Comparison of ENCODE assay signal across 24 cellular contexts in the genomic region with DNA sequence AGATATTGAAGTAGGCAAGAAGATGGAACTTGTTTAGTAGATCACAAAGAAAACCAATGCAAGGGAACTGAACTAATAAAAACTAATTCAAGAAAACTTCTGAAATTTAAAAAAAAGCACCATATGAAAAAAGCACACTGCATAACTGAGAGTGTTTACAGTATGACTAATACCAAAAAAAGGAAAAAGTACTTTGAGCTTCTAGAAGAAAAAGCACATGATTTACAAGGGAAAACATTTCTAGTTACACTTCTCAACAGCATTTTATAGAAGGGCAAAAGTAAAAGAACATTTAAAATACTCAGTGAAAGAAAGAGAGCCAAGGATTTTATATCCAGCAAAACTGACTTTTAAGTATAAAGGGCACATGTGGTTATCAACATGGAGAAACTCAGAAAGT.
DNase-seq lines count a peak whose midpoint lies in the region; ATAC-seq, FAIRE-seq and TF ChIP-seq lines count a peak whose summit lies in the region.
"Had no signal": no experiment of that assay in that cellular context is flagged by ENCODE, and none has a peak within 500 bp of the region (broad histone marks: within the 10 kb centered on the region; RNA-seq: fewer than 3 reads in every experiment).

No MANE protein-coding gene starts in this region.

- H3K9me3 ChIP-seq in breast epithelium: no peaks in the 10 kb centered on the region
- H3K9me3 ChIP-seq in astrocyte (ENCODE audit: insufficient read depth, low read depth, low read length): no peaks in the 10 kb centered on the region
- H3K9me3 ChIP-seq: mucosa of descending colon, SJCRH30 had no signal

- DNase-seq in MCF 10A (ENCODE audit: unreplicated experiment) (no peak), breast epithelium (ENCODE audit: low spot score in 2 of 2) (no peak), astrocyte (ENCODE audit: low read depth) (peak; percentile 57), fibroblast of villous mesenchyme (ENCODE audit: low read depth) (peak; percentile 70), stromal cell of bone marrow (ENCODE audit: low read depth) (peak; percentile 25), dedifferentiated amniotic fluid mesenchymal stem cell (ENCODE audit: extremely low spot score) (no peak), HUDEP-2 (lab: John Stamatoyannopoulos, UW; ENCODE audit: unreplicated experiment in 76 of 76) (no peak)
- DNase-seq: 8988T; activated CD4-positive, alpha-beta T cell treated with anti-CD3 and anti-CD28 coated beads, Interleukin-2, amount 10 ng/mL, durations not matched to agents 24 days and 14 days; activated naive CD4-positive, alpha-beta T cell treated with anti-CD3 and anti-CD28 coated beads, Interleukin-2, amount 50 U/mL, for 16 hours; cerebellar nuclear complex; COR-L47; GF-D8; left colon; mucosa of descending colon; NCI-H446; SJCRH30; stimulated activated naive B cell treated with anti-CD40 and anti-IgM and Interleukin-4, amounts not matched to agents 10 μg/mL and 1 μg/mL and 100 μg/mL, for 72 hours; T1000 had no signal

- H3K4me3 Mint-ChIP-seq in MCF 10A (ENCODE audit: unreplicated experiment) (no peak overlapping the region), astrocyte (ENCODE audit: unreplicated experiment) (no peak overlapping the region)
- H3K4me3 Mint-ChIP-seq: activated CD4-positive, alpha-beta T cell treated with anti-CD3 and anti-CD28 coated beads, Interleukin-2, amount 10 ng/mL, durations not matched to agents 24 days and 14 days; stimulated activated naive B cell treated with anti-CD40 and anti-IgM and Interleukin-4, amounts not matched to agents 10 μg/mL and 1 μg/mL and 100 μg/mL, for 72 hours; type B pancreatic cell had no signal

- peaks cover 8% of the 10 kb centered on the region for H3K9me3 Mint-ChIP-seq in MCF 10A (ENCODE audit: unreplicated experiment)
- no peaks in the 10 kb centered on the region for H3K9me3 Mint-ChIP-seq in astrocyte (ENCODE audit: unreplicated experiment)
- H3K9me3 Mint-ChIP-seq: activated CD4-positive, alpha-beta T cell treated with anti-CD3 and anti-CD28 coated beads, Interleukin-2, amount 10 ng/mL, durations not matched to agents 24 days and 14 days; type B pancreatic cell had no signal

- no peaks in the 10 kb centered on the region for H4K20me1 ChIP-seq in astrocyte (ENCODE audit: insufficient read depth, low read length)

- H3K79me2 ChIP-seq in astrocyte (ENCODE audit: insufficient read depth, low read length): no peaks in the 10 kb centered on the region

- H3K27me3 ChIP-seq in breast epithelium (no peaks in the 10 kb centered on the region), astrocyte (ENCODE audit: insufficient read depth, low read length) (no peaks in the 10 kb centered on the region)
- H3K27me3 ChIP-seq: SJCRH30 had no signal

- peaks cover 6% of the 10 kb centered on the region for H3K36me3 Mint-ChIP-seq in MCF 10A (ENCODE audit: insufficient read depth, unreplicated experiment)
- peaks cover 8% of the 10 kb centered on the region for H3K36me3 Mint-ChIP-seq in astrocyte (ENCODE audit: low read depth, unreplicated experiment)
- H3K36me3 Mint-ChIP-seq: type B pancreatic cell had no signal

- H2AFZ ChIP-seq in astrocyte (ENCODE audit: low read depth, low read length): no peak overlapping the region

- TF ChIP-seq POLR2A in breast epithelium (IDR thresholded peaks at IDR 0.05): no peak

- no TSS peak for BruUV-seq in MCF 10A (replicated peaks; lab: Mats Ljungman, UMichigan)

- intact Hi-C loops in MCF 10A (cut with micrococcal nuclease) (loop anchor here (5.0 kb wide), 1 partner anchor 152 kb away; no protein-coding TSS in a partner anchor), breast epithelium (cut with DNase I; ENCODE audit: low total_unique reads) (no loop called here)

- H3K36me3 ChIP-seq in breast epithelium: no peaks in the 10 kb centered on the region
- no peaks in the 10 kb centered on the region for H3K36me3 ChIP-seq in astrocyte (ENCODE audit: insufficient read depth, low read length)
- H3K36me3 ChIP-seq: SJCRH30 had no signal

- ATAC-seq in GM21576 (IDR thresholded peaks at IDR 0.05; ENCODE audit: unreplicated experiment): no peak
- ATAC-seq: left colon; mucosa of descending colon; stimulated activated naive B cell treated with anti-CD40 and anti-IgM and Interleukin-4, amounts not matched to agents 10 μg/mL and 1 μg/mL and 100 μg/mL, for 72 hours had no signal

- peak overlapping the region; percentile 79 for H3K27ac Mint-ChIP-seq in MCF 10A (ENCODE audit: low read depth, unreplicated experiment)
- no peak overlapping the region for H3K27ac Mint-ChIP-seq in astrocyte (ENCODE audit: unreplicated experiment)
- H3K27ac Mint-ChIP-seq: activated CD4-positive, alpha-beta T cell treated with anti-CD3 and anti-CD28 coated beads, Interleukin-2, amount 10 ng/mL, durations not matched to agents 24 days and 14 days; stimulated activated naive B cell treated with anti-CD40 and anti-IgM and Interleukin-4, amounts not matched to agents 10 μg/mL and 1 μg/mL and 100 μg/mL, for 72 hours; type B pancreatic cell had no signal

- POLR2A ChIA-PET in MCF 10A (lab: Yijun Ruan, JAX): interaction anchor here (1.3 kb wide), 1 partner anchor 9 kb away, joined by 4 read pairs; no protein-coding TSS in a partner anchor

- H3K27me3 Mint-ChIP-seq in MCF 10A (ENCODE audit: insufficient read depth, unreplicated experiment) (no peaks in the 10 kb centered on the region), astrocyte (ENCODE audit: low read depth, unreplicated experiment) (no peaks in the 10 kb centered on the region)
- H3K27me3 Mint-ChIP-seq: activated CD4-positive, alpha-beta T cell treated with anti-CD3 and anti-CD28 coated beads, Interleukin-2, amount 10 ng/mL, durations not matched to agents 24 days and 14 days; stimulated activated naive B cell treated with anti-CD40 and anti-IgM and Interleukin-4, amounts not matched to agents 10 μg/mL and 1 μg/mL and 100 μg/mL, for 72 hours; type B pancreatic cell had no signal

- H3K4me1 ChIP-seq in breast epithelium: no peaks in the 10 kb centered on the region
- H3K4me1 ChIP-seq in astrocyte (ENCODE audit: insufficient read depth, low read length): peaks cover 3% of the 10 kb centered on the region
- H3K4me1 ChIP-seq: SJCRH30 had no signal

- H3K4me1 Mint-ChIP-seq in MCF 10A (ENCODE audit: insufficient read depth, unreplicated experiment) (peaks cover 12% of the 10 kb centered on the region), astrocyte (ENCODE audit: low read depth, unreplicated experiment) (peaks cover 7% of the 10 kb centered on the region)
- H3K4me1 Mint-ChIP-seq: activated CD4-positive, alpha-beta T cell treated with anti-CD3 and anti-CD28 coated beads, Interleukin-2, amount 10 ng/mL, durations not matched to agents 24 days and 14 days; stimulated activated naive B cell treated with anti-CD40 and anti-IgM and Interleukin-4, amounts not matched to agents 10 μg/mL and 1 μg/mL and 100 μg/mL, for 72 hours had no signal

- H3K4me3 ChIP-seq in breast epithelium (no peak overlapping the region), astrocyte (ENCODE audit: insufficient read depth, low read depth, low read length) (no peak overlapping the region), fibroblast of villous mesenchyme (ENCODE audit: low read depth, low read length) (no peak overlapping the region)
- H3K4me3 ChIP-seq: mucosa of descending colon, SJCRH30, skin epidermis had no signal

- H3K4me2 ChIP-seq in astrocyte (ENCODE audit: low read length): no peak overlapping the region

- TF ChIP-seq CTCF in MCF 10A (IDR thresholded peaks at IDR 0.05; ENCODE audit: unreplicated experiment): no peak
- no peak for TF ChIP-seq CTCF in breast epithelium (IDR thresholded peaks at IDR 0.05)
- TF ChIP-seq CTCF in astrocyte (IDR thresholded peaks at IDR 0.05; ENCODE audit: insufficient read depth, low read depth, low read length): no peak
- no peak for TF ChIP-seq CTCF in fibroblast of villous mesenchyme (IDR thresholded peaks at IDR 0.05; ENCODE audit: insufficient read depth, low read depth, low read length)

- CTCF ChIA-PET in MCF 10A (lab: Yijun Ruan, JAX): interaction anchor here (0.6 to 2.2 kb wide), 6 partner anchors 35 to 838 kb away, joined by 3 to 10 read pairs (median 4); no protein-coding TSS in a partner anchor

- no peak for FAIRE-seq in astrocyte (lab: Jason Lieb, UNC)
- FAIRE-seq: GM18507, GM19239 had no signal

- H3K27ac ChIP-seq in breast epithelium (no peak overlapping the region), astrocyte (ENCODE audit: low read depth, low read length) (peak overlapping the region; percentile 10)
- H3K27ac ChIP-seq: SJCRH30, skin epidermis had no signal

- no peak overlapping the region for H3K9ac ChIP-seq in astrocyte (ENCODE audit: low read length)

Comparison
In these comparisons a context has a peak if more than half of its experiments do, and no peak if none do; other contexts are left out.
1. DNase-seq: peak in astrocyte (single experiment), fibroblast of villous mesenchyme (single experiment) and stromal cell of bone marrow (single experiment); none in MCF 10A (single experiment), breast epithelium (0 of 2), dedifferentiated amniotic fluid mesenchymal stem cell (single experiment) and HUDEP-2 (0 of 76).